10 cellular contexts compared by ENCODE assay signal in the genomic region with DNA sequence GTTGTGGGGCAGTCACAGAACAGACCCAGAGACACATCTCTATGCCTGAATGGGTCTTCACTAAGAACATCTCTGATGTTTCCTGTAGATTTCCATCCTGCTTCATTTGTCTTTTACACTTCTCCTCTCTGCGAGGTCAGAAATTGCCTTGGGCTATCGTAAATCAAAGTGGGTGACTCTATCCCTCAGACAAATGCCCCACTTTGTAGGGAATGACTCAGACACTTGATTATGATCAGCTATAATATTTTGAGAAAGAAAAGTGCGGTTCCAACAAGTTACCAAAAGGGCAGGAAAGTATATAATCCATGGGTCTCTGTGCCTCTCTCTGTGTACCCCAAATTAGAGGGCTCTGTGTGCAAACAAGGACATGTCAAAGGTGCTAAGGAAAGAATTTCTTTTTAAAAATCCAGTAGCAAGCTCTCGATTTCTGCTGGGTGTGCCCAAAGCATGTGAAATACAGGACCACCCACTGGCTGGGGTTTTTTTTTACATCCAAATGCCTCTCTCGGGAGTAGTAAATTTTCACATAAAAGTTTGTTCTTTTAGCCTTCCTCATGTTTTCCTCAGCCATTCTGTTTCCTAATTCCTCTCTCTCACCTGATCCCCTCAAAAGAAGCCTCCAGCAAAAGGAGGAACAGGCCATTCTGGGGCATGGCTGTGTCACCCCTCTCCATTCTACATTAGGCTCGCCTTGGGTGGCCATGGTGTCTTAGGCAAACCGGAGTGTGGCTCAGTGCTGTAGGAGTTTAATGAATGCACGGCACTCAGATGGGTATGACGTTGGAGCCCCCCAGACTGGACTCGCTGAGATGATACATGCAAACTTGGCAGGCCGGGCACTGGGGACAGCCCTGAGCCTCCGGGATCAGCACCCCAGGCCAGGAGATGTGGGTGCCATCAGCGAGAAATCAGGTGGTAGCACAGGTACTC. TPM values are rescaled to one million over a fixed set of nuclear protein-coding genes. Genes with fewer than 3 reads are reported as not detected.
DNase-seq lines count a peak whose midpoint lies in the region; ATAC-seq and TF ChIP-seq lines count a peak whose summit lies in the region.
"Had no signal": no experiment of that assay in that cellular context is flagged by ENCODE, and none has a peak within 500 bp of the region (broad histone marks: within the 10 kb centered on the region; RNA-seq: fewer than 3 reads in every experiment).

No MANE protein-coding gene starts in this region.

- no TSS peak for BruUV-seq in mammary epithelial cell (replicated peaks; lab: Mats Ljungman, UMichigan)

- no peak overlapping the region for H3K4me3 ChIP-seq in GM23248
- H3K4me3 ChIP-seq in mammary epithelial cell (replicated peaks in 1 of 3; ENCODE audit: insufficient read depth in 1 of 3, low read depth in 2 of 3, low read length in 3 of 3), result no peak overlapping the region
- H3K4me3 ChIP-seq in gastrocnemius medialis, result no peak overlapping the region

- no peak overlapping the region for H3K27ac ChIP-seq in GM23248
- no peak overlapping the region for H3K27ac ChIP-seq in mammary epithelial cell (ENCODE audit: insufficient read depth, low read depth, low read length)
- peak overlapping the region; percentile 50 to 69 (median 54) for H3K27ac ChIP-seq in gastrocnemius medialis
- H3K27ac ChIP-seq: HL-60 had no signal

- H3K9me3 ChIP-seq in GM23248 (ENCODE audit: low read depth) (no peaks in the 10 kb centered on the region), mammary epithelial cell (replicated peaks; ENCODE audit: insufficient read depth, low read length) (no peaks in the 10 kb centered on the region), gastrocnemius medialis (no peaks in the 10 kb centered on the region)

- no peak overlapping the region for H2AFZ ChIP-seq in GM23248
- H2AFZ ChIP-seq in mammary epithelial cell (ENCODE audit: low read depth, low read length), result no peak overlapping the region

- peak; percentile 74 for DNase-seq in GM23248
- DNase-seq in NCI-H1417 (lab: John Stamatoyannopoulos, UW), result peak in 2 of 3 experiments; percentile 29 to 69
- DNase-seq in mammary epithelial cell, result peak; percentile 79
- DNase-seq in gastrocnemius medialis, result no peak
- no peak for DNase-seq in GM19238 (ENCODE audit: insufficient read length, low spot score)
- DNase-seq in activated gamma-delta T cell (lab: John Stamatoyannopoulos, UW), result no peak

- H3K4me2 ChIP-seq in GM23248 (ENCODE audit: unreplicated experiment), result no peak overlapping the region
- no peak overlapping the region for H3K4me2 ChIP-seq in mammary epithelial cell (ENCODE audit: insufficient read depth, low read depth, low read length)

- no peak for ATAC-seq in gastrocnemius medialis
- no peak for ATAC-seq in HG03025 (IDR thresholded peaks at IDR 0.05; ENCODE audit: low FRiP score, unreplicated experiment)
- ATAC-seq: CD8-positive, alpha-beta T cell had no signal

- 61 to 63% methylated on average over 13 of the region's 13 CpGs for WGBS in GM23248 (ENCODE audit: low coverage in 1 of 2, low lambda C conversion rate in 2 of 2, missing lambda C conversion rate in 2 of 2), 2 experiments
- WGBS in mammary epithelial cell (ENCODE audit: low coverage, missing lambda C conversion rate), result 84% methylated on average over 13 of the region's 13 CpGs

- TF ChIP-seq CTCF in mammary epithelial cell (conservative IDR thresholded peaks at IDR 0.05 in 1 of 2, IDR thresholded peaks at IDR 0.05 in 1 of 2; ENCODE audit: extremely low read depth in 1 of 2, insufficient read depth in 1 of 2, low read depth in 1 of 2, low read length in 2 of 2) (no peak), gastrocnemius medialis (IDR thresholded peaks at IDR 0.05 in 4 of 5, conservative IDR thresholded peaks at IDR 0.05 in 1 of 5) (no peak)

- no peaks in the 10 kb centered on the region for H3K79me2 ChIP-seq in GM23248 (ENCODE audit: insufficient read depth)
- H3K79me2 ChIP-seq in mammary epithelial cell (ENCODE audit: insufficient read depth, low read length), result no peaks in the 10 kb centered on the region

- dilution Hi-C loops in mammary epithelial cell (cut with HindIII; ENCODE audit: low sequenced_read_pairs), result no loop called here

- H3K9ac ChIP-seq in GM23248 (no peak overlapping the region), mammary epithelial cell (ENCODE audit: insufficient read depth, low read length) (no peak overlapping the region)

- in situ Hi-C loops in GM23248 (cut with MboI), result no loop called here
- in situ Hi-C loops in mammary epithelial cell (cut with MboI; ENCODE audit: low sequenced_read_pairs in 2 of 2), result no loop called here
- in situ Hi-C loops in gastrocnemius medialis (cut with MboI; ENCODE audit: low sequenced_read_pairs in 4 of 4), result no loop called here

- no peaks in the 10 kb centered on the region for H3K36me3 ChIP-seq in GM23248 (ENCODE audit: low read depth)
- H3K36me3 ChIP-seq in mammary epithelial cell (ENCODE audit: insufficient read depth, low read length), result no peaks in the 10 kb centered on the region
- H3K36me3 ChIP-seq in gastrocnemius medialis, result no peaks in the 10 kb centered on the region

- intact Hi-C loops in mammary epithelial cell (cut with micrococcal nuclease) (no loop called here), gastrocnemius medialis (cut with DNase I; ENCODE audit: low total_unique reads) (no loop called here)

- H3K9me2 ChIP-seq in GM23248 (ENCODE audit: insufficient read depth), result no peaks in the 10 kb centered on the region

- H4K20me1 ChIP-seq in GM23248 (ENCODE audit: insufficient read depth) (no peaks in the 10 kb centered on the region), mammary epithelial cell (ENCODE audit: insufficient read depth, low read length) (no peaks in the 10 kb centered on the region)

- peaks cover 38% of the 10 kb centered on the region for H3K4me1 ChIP-seq in GM23248 (ENCODE audit: insufficient read depth)
- H3K4me1 ChIP-seq in mammary epithelial cell (ENCODE audit: insufficient read depth, low read length), result peaks cover 29% of the 10 kb centered on the region
- H3K4me1 ChIP-seq in gastrocnemius medialis, result peaks cover 26 to 29% of the 10 kb centered on the region in 2 donors

- H3F3A ChIP-seq in GM23248 (ENCODE audit: insufficient read depth), result 0 out of 2 replicates have a peak, but pooled peaks cover 19% of the 10 kb centered on the region

- CTCF ChIA-PET in mammary epithelial cell (lab: Charles Lee; ENCODE audit: low non-redundant PET), result interaction anchor here (0.6 kb wide), 1 partner anchor 24 kb away, joined by 4 read pairs; no protein-coding TSS in a partner anchor

- no peaks in the 10 kb centered on the region for H3K27me3 ChIP-seq in GM23248 (replicated peaks; ENCODE audit: insufficient read depth)
- no peaks in the 10 kb centered on the region for H3K27me3 ChIP-seq in mammary epithelial cell (ENCODE audit: insufficient read depth, low read length)
- no peaks in the 10 kb centered on the region for H3K27me3 ChIP-seq in gastrocnemius medialis

- no peak for TF ChIP-seq POLR2A in gastrocnemius medialis (IDR thresholded peaks at IDR 0.05)

RNA-seq across cellular contexts. Expression of a gene that starts 6.3 kb away (rescaled TPM):
- total RNA-seq in GM23248 (2014; rRNA removed; shearing (Covaris generic)), result not detected in 2 replicates
- polyA plus RNA-seq in GM23248 (2016; fragmentation: Nextera tagmentation; extraction: Ambion mirVana) (not detected in 2 replicates), mammary epithelial cell (not detected)
- total RNA-seq in mammary epithelial cell (not detected), gastrocnemius medialis (1 to 10 TPM in 1 of 4 donors, under 1 TPM in 2, not detected in 1; 0.13 to 4.2 (median 0.92) TPM)
- not detected for polyA minus RNA-seq in mammary epithelial cell
- total RNA-seq: CD8-positive, alpha-beta T cell; NCI-H460 had no signal

RNA-seq across cellular contexts. Expression of a gene that starts 20.3 kb away (rescaled TPM):
- total RNA-seq in GM23248 (2014; rRNA removed; shearing (Covaris generic)), result under 0.01 and 0.11 TPM in 2 replicates
- polyA plus RNA-seq in GM23248 (2016; fragmentation: Nextera tagmentation; extraction: Ambion mirVana), result 0.05 and 0.08 TPM in 2 replicates
- not detected for total RNA-seq in mammary epithelial cell
- polyA plus RNA-seq in mammary epithelial cell, result not detected
- not detected for polyA minus RNA-seq in mammary epithelial cell
- 100 to 1,000 TPM; 164 to 305 (median 227) TPM for total RNA-seq in gastrocnemius medialis
- total RNA-seq: CD8-positive, alpha-beta T cell had no signal

Comparison
In these comparisons a context has a peak if more than half of its experiments do, and no peak if none do; other contexts are left out.
1. DNase-seq: peak in GM23248 (single experiment), NCI-H1417 (2 of 3) and mammary epithelial cell (single experiment); none in gastrocnemius medialis (0 of 2), GM19238 (single experiment) and activated gamma-delta T cell (single experiment).
2. H3K27ac ChIP-seq: peak in gastrocnemius medialis (4 of 4); none in GM23248 (single experiment) and mammary epithelial cell (single experiment).
3. RNA of a gene that starts 20.3 kb away (total RNA-seq): 164 to 305 TPM in gastrocnemius medialis; under 0.01 to 0.11 TPM in GM23248 and not detected in mammary epithelial cell; every median in the first group is over 100 times any median in the second.